In genomic region chrX:132833373-132833772, GRCh38 we compare ENCODE assay signal across 24 cellular contexts.
"Had no signal": no experiment of that assay in that cellular context is flagged by ENCODE, and none has a peak within 500 bp of the region (broad histone marks: within the 10 kb centered on the region; RNA-seq: fewer than 3 reads in every experiment).

No MANE protein-coding gene starts in this region.

- H3K27ac ChIP-seq: prostate gland, sigmoid colon, upper lobe of left lung, vagina, WERI-Rb-1 had no signal

- H3K36me3 ChIP-seq: prostate gland, sigmoid colon, upper lobe of left lung, vagina, WERI-Rb-1 had no signal

- DNase-seq: activated CD4-positive, alpha-beta T cell treated with anti-CD3 and anti-CD28 coated beads for 48 hours; activated CD4-positive, alpha-beta T cell treated with anti-CD3 and anti-CD28 coated beads, Interleukin-2, amount 50 U/mL, for 48 hours; activated CD8-positive, alpha-beta memory T cell treated with anti-CD3 and anti-CD28 coated beads for 24 hours; activated effector memory CD4-positive, alpha-beta T cell treated with Interleukin-2 at 50 U/mL for 16 hours; activated naive CD4-positive, alpha-beta T cell treated with Interleukin-2 at 50 U/mL for 16 hours; anterior cingulate cortex; effector CD4-positive, alpha-beta T cell; left cardiac atrium; natural killer cell; retina; sigmoid colon; stimulated activated CD4-positive, alpha-beta T cell treated with anti-CD3 and anti-CD28 coated beads, Interleukin-1b, Interleukin-23, amount 100 ng/mL, for 48 hours; stimulated activated CD4-positive, alpha-beta T cell treated with anti-CD3 and anti-CD28 coated beads, Interleukin-4, amount 100 ng/mL, for 4 hours; stimulated activated CD8-positive, alpha-beta memory T cell treated with anti-CD3 and anti-CD28 coated beads, Interleukin-4, amount 100 ng/mL, for 48 hours; stimulated activated naive CD8-positive, alpha-beta T cell treated with anti-CD3 and anti-CD28 coated beads, Interleukin-15, amount 100 ng/mL, for 72 hours; substantia nigra; T1000; upper lobe of left lung; WERI-Rb-1 had no signal

- ATAC-seq: activated CD4-positive, CD25-positive, alpha-beta regulatory T cell treated with anti-CD3 and anti-CD28 coated beads, Interleukin-2, amount 50 U/mL, for 24 hours; left cardiac atrium; natural killer cell; stimulated activated memory B cell treated with anti-CD40 and anti-IgM and Interleukin-4, amounts not matched to agents 10 μg/mL and 1 μg/mL and 100 μg/mL, for 72 hours; stimulated activated naive CD8-positive, alpha-beta T cell treated with anti-CD3 and anti-CD28 coated beads, Interleukin-15, amount 100 ng/mL, for 72 hours had no signal

- H3K9me3 ChIP-seq: prostate gland, sigmoid colon, upper lobe of left lung, vagina had no signal

- H3K4me1 ChIP-seq: prostate gland, sigmoid colon, upper lobe of left lung, vagina had no signal

- H3K4me2 ChIP-seq: smooth muscle cell had no signal

- H3K4me3 ChIP-seq: prostate gland, sigmoid colon, smooth muscle cell, upper lobe of left lung, vagina had no signal

- H3K27me3 ChIP-seq: sigmoid colon, upper lobe of left lung, vagina had no signal
